ENCODE assay signal across 1 cellular context in the genomic region with DNA sequence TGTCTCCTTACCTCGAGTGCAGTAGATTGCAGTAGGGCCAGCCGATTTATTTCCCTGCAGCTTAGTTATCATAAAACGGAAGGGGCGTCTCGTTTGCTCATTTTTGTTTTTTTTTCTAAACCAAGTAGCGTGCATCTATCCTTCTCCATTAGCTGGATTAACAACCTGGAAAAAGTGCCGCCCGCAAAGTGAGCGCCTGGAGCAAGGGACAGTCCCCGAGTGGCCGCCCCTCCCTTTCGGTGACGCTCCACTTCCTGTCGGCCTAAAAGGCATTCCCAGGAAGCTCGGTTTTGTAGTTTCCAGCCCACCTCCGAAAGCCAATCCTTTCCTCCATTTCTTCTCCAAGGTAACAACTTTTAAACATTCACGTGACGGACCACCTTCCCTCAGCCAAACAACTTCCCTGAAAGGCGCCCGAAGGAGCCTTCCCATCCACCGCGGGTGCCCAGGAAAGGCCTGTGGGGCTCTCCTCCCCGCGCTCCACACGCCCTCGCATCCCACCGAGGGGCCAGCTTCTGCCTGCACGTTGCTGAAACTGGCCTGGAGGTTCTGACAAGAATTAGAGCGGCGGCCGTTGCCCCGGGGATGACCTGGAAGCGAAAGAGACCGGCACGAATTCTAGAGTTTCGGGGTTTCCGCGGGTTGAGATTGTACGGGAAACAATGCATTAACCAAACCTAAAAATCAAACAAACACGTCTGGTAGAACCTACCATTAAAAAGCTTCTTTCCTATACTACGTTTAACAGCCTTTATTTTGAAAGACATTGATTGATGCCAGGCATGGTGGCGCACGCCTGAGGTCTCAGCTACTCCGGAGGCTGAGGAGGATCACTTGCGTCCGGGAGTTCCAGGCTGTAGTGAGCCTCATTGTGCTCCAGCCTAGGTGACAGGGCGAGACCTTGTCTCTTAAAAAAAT.
TF ChIP-seq lines count a peak whose summit lies in the region.

Gene EXTL2, minus strand, starts transcription at position 221 of the 918 bp plus-strand sequence. CDS start 6,085 bp downstream, outside the sequence.

TF ChIP-seq in HepG2, 621 proteins besides CTCF, POLR2A, EP300 and RAD21 (continued from another document and continues in another):
- TF ChIP-seq, protein P1, sequence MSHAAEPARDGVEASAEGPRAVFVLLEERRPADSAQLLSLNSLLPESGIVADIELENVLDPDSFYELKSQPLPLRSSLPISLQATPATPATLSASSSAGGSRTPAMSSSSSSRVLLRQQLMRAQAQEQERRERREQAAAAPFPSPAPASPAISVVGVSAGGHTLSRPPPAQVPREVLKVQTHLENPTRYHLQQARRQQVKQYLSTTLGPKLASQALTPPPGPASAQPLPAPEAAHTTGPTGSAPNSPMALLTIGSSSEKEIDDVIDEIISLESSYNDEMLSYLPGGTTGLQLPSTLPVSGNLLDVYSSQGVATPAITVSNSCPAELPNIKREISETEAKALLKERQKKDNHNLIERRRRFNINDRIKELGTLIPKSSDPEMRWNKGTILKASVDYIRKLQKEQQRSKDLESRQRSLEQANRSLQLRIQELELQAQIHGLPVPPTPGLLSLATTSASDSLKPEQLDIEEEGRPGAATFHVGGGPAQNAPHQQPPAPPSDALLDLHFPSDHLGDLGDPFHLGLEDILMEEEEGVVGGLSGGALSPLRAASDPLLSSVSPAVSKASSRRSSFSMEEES (CRISPR knock-in tag; IDR thresholded peaks at IDR 0.05): peak; percentile 50; the same call in 1 of the 2 replicates
- peak; percentile 65 for TF ChIP-seq TAF1 (CRISPR knock-in tag; IDR thresholded peaks at IDR 0.05)
- no peak for TF ChIP-seq PAWR (CRISPR knock-in tag; IDR thresholded peaks at IDR 0.05; ENCODE audit: borderline replicate concordance)
- peak; percentile 73 for TF ChIP-seq DRAP1 (CRISPR knock-in tag; IDR thresholded peaks at IDR 0.05)
- 0 out of 2 replicates have a peak, but pooled peaks have one; percentile 14 for TF ChIP-seq FOSL2 (CRISPR knock-in tag; IDR thresholded peaks at IDR 0.05)
- TF ChIP-seq PCBP1 (IDR thresholded peaks at IDR 0.05; ENCODE audit: borderline replicate concordance, low read depth, low read length): no peak
- peak; percentile 80 for TF ChIP-seq RFX3 (CRISPR knock-in tag; IDR thresholded peaks at IDR 0.05)
- TF ChIP-seq ZNF687 (CRISPR knock-in tag; IDR thresholded peaks at IDR 0.05): peak; percentile 72
- peak; percentile 74 for TF ChIP-seq CREB1 (IDR thresholded peaks at IDR 0.05)
- TF ChIP-seq CREB1 (CRISPR knock-in tag; IDR thresholded peaks at IDR 0.05): peak; percentile 89; the same call in 1 of the 2 replicates
- 0 out of 2 replicates have a peak, but pooled peaks have one; percentile 12 for TF ChIP-seq TOE1 (CRISPR knock-in tag; IDR thresholded peaks at IDR 0.05)
- TF ChIP-seq ZNF768 (CRISPR knock-in tag; IDR thresholded peaks at IDR 0.05): peak; percentile 59; the same call in 1 of the 2 replicates
- TF ChIP-seq ZFP90 (CRISPR knock-in tag; IDR thresholded peaks at IDR 0.05; ENCODE audit: borderline replicate concordance): no peak
- TF ChIP-seq PAXIP1 (CRISPR knock-in tag; conservative IDR thresholded peaks at IDR 0.05): peak; percentile 8; the same call in 1 of the 2 replicates
- TF ChIP-seq HMG20B (CRISPR knock-in tag; conservative IDR thresholded peaks at IDR 0.05): no peak
- peak; percentile 85 for TF ChIP-seq CREM (IDR thresholded peaks at IDR 0.05)
- TF ChIP-seq CREM (CRISPR knock-in tag; IDR thresholded peaks at IDR 0.05): no peak
- TF ChIP-seq HOXA7 (CRISPR knock-in tag; IDR thresholded peaks at IDR 0.05): no peak
- TF ChIP-seq, protein P2, sequence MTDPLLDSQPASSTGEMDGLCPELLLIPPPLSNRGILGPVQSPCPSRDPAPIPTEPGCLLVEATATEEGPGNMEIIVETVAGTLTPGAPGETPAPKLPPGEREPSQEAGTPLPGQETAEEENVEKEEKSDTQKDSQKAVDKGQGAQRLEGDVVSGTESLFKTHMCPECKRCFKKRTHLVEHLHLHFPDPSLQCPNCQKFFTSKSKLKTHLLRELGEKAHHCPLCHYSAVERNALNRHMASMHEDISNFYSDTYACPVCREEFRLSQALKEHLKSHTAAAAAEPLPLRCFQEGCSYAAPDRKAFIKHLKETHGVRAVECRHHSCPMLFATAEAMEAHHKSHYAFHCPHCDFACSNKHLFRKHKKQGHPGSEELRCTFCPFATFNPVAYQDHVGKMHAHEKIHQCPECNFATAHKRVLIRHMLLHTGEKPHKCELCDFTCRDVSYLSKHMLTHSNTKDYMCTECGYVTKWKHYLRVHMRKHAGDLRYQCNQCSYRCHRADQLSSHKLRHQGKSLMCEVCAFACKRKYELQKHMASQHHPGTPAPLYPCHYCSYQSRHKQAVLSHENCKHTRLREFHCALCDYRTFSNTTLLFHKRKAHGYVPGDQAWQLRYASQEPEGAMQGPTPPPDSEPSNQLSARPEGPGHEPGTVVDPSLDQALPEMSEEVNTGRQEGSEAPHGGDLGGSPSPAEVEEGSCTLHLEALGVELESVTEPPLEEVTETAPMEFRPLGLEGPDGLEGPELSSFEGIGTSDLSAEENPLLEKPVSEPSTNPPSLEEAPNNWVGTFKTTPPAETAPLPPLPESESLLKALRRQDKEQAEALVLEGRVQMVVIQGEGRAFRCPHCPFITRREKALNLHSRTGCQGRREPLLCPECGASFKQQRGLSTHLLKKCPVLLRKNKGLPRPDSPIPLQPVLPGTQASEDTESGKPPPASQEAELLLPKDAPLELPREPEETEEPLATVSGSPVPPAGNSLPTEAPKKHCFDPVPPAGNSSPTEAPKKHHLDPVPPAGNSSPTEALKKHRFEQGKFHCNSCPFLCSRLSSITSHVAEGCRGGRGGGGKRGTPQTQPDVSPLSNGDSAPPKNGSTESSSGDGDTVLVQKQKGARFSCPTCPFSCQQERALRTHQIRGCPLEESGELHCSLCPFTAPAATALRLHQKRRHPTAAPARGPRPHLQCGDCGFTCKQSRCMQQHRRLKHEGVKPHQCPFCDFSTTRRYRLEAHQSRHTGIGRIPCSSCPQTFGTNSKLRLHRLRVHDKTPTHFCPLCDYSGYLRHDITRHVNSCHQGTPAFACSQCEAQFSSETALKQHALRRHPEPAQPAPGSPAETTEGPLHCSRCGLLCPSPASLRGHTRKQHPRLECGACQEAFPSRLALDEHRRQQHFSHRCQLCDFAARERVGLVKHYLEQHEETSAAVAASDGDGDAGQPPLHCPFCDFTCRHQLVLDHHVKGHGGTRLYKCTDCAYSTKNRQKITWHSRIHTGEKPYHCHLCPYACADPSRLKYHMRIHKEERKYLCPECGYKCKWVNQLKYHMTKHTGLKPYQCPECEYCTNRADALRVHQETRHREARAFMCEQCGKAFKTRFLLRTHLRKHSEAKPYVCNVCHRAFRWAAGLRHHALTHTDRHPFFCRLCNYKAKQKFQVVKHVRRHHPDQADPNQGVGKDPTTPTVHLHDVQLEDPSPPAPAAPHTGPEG (CRISPR knock-in tag; IDR thresholded peaks at IDR 0.05): peak; percentile 87; the same call in 1 of the 2 replicates
- no peak for TF ChIP-seq ZNF382 (CRISPR knock-in tag; IDR thresholded peaks at IDR 0.05; ENCODE audit: borderline replicate concordance)
- TF ChIP-seq ZNF431 (CRISPR knock-in tag; IDR thresholded peaks at IDR 0.05; ENCODE audit: borderline replicate concordance, low read depth): no peak
- TF ChIP-seq SNAPC4 (CRISPR knock-in tag; IDR thresholded peaks at IDR 0.05): no peak; the same call in 1 of the 2 replicates
- TF ChIP-seq CSRNP2 (CRISPR knock-in tag; conservative IDR thresholded peaks at IDR 0.05; ENCODE audit: low read depth): no peak
- TF ChIP-seq RORA (CRISPR knock-in tag; IDR thresholded peaks at IDR 0.05): no peak
- no peak for TF ChIP-seq ZNF790 (CRISPR knock-in tag; IDR thresholded peaks at IDR 0.05; ENCODE audit: borderline replicate concordance)
- 0 out of 2 replicates have a peak, but pooled peaks have one; percentile 51 for TF ChIP-seq ZNF605 (CRISPR knock-in tag; IDR thresholded peaks at IDR 0.05)
